27 cellular contexts compared by ENCODE assay signal in the genomic region with DNA sequence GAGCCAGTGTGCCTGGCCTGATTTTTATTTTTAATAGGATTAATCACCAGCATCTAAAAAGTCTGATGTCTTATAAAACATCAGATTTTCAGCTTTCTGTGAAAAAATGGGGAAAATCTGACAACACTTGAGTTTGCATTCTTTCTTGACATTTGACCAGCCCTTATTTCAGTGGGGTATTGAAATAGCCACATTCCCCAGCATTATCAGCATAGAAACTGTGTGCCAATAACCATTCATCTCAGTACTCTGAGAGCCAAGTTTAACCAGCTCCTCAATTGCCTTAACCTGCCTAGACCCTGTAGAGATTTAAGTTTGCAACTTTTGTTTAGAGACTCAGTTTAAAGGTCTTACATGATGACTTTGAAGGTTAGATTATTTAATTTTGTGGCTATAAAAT.
"Had no signal": no experiment of that assay in that cellular context is flagged by ENCODE, and none has a peak within 500 bp of the region (broad histone marks: within the 10 kb centered on the region; RNA-seq: fewer than 3 reads in every experiment).

No MANE protein-coding gene starts in this region.

- H3K27ac ChIP-seq: esophagus squamous epithelium, heart right ventricle, left lung, lower lobe of right lung, neutrophil, pancreas, testis, tibial artery had no signal

- H3K27me3 ChIP-seq: esophagus squamous epithelium, heart right ventricle, left lung, neutrophil, pancreas, sigmoid colon, testis, tibial artery had no signal

- H3K4me3 ChIP-seq: esophagus squamous epithelium, heart right ventricle, left lung, lower lobe of right lung, mucosa of descending colon, pancreas, sigmoid colon, testis, tibial artery had no signal

- H3K27ac Mint-ChIP-seq: effector memory CD8-positive, alpha-beta T cell; naive B cell; natural killer cell treated with Interleukin-12 subunit alpha and Interleukin-12 subunit beta and Interleukin-15 and Interleukin-18, amount 100 ng/mL, for 72 hours; stimulated activated memory B cell treated with anti-CD40 and anti-IgM and Interleukin-4, amounts not matched to agents 10 μg/mL and 1 μg/mL and 100 μg/mL, for 72 hours had no signal

- H3K36me3 ChIP-seq: left lung, lower lobe of right lung, pancreas, sigmoid colon, tibial artery had no signal

- DNase-seq: cortex of kidney; effector memory CD8-positive, alpha-beta T cell; erythroblast; esophagus squamous epithelium; foreskin melanocyte; glutamatergic neuron; heart right ventricle; hippocampal formation; left cardiac atrium; left lung; lower lobe of right lung; naive B cell; pancreas; retina; sigmoid colon; stimulated activated CD4-positive, alpha-beta T cell treated with anti-CD3 and anti-CD28 coated beads, Interleukin-2, amount 100 ng/mL, for 24 hours; stimulated activated CD4-positive, alpha-beta T cell treated with anti-CD3 and anti-CD28 coated beads, Interleukin-4, amount 100 ng/mL, for 24 hours; stimulated activated naive CD8-positive, alpha-beta T cell treated with anti-CD3 and anti-CD28 coated beads, Interleukin-15, Interleukin-2, amounts not matched to agents 100 U/mL and 50 U/mL, for 24 hours; substantia nigra; testis; tibial artery had no signal

- H3K4me3 Mint-ChIP-seq: effector memory CD8-positive, alpha-beta T cell; naive B cell; natural killer cell treated with Interleukin-12 subunit alpha and Interleukin-12 subunit beta and Interleukin-15 and Interleukin-18, amount 100 ng/mL, for 72 hours; neural crest cell; stimulated activated memory B cell treated with anti-CD40 and anti-IgM and Interleukin-4, amounts not matched to agents 10 μg/mL and 1 μg/mL and 100 μg/mL, for 72 hours; type B pancreatic cell had no signal

- H3K36me3 Mint-ChIP-seq: stimulated activated memory B cell treated with anti-CD40 and anti-IgM and Interleukin-4, amounts not matched to agents 10 μg/mL and 1 μg/mL and 100 μg/mL, for 72 hours had no signal

- H3K27me3 Mint-ChIP-seq: naive B cell; natural killer cell treated with Interleukin-12 subunit alpha and Interleukin-12 subunit beta and Interleukin-15 and Interleukin-18, amount 100 ng/mL, for 72 hours; stimulated activated memory B cell treated with anti-CD40 and anti-IgM and Interleukin-4, amounts not matched to agents 10 μg/mL and 1 μg/mL and 100 μg/mL, for 72 hours; type B pancreatic cell had no signal

- H3K4me1 ChIP-seq: left lung, lower lobe of right lung, pancreas, testis, tibial artery had no signal

- H3K4me1 Mint-ChIP-seq: stimulated activated memory B cell treated with anti-CD40 and anti-IgM and Interleukin-4, amounts not matched to agents 10 μg/mL and 1 μg/mL and 100 μg/mL, for 72 hours had no signal

- ATAC-seq: effector memory CD8-positive, alpha-beta T cell; left cardiac atrium; left lung; lower lobe of right lung; natural killer cell treated with Interleukin-12 subunit alpha and Interleukin-12 subunit beta and Interleukin-15 and Interleukin-18, amount 100 ng/mL, for 72 hours; pancreas; stimulated activated memory B cell treated with anti-CD40 and anti-IgM and Interleukin-4, amounts not matched to agents 10 μg/mL and 1 μg/mL and 100 μg/mL, for 72 hours; stimulated activated naive CD8-positive, alpha-beta T cell treated with anti-CD3 and anti-CD28 coated beads, Interleukin-15, Interleukin-2, amounts not matched to agents 100 U/mL and 50 U/mL, for 24 hours had no signal

- H3K9me3 Mint-ChIP-seq: effector memory CD8-positive, alpha-beta T cell had no signal

- H3K9me3 ChIP-seq: lower lobe of right lung, mucosa of descending colon, neutrophil, pancreas, sigmoid colon, testis, tibial artery had no signal
